In genomic region chr2:41962912-41963652, GRCh38 we compare ENCODE assay signal across 15 cellular contexts.
DNase-seq lines count a peak whose midpoint lies in the region; FAIRE-seq and TF ChIP-seq lines count a peak whose summit lies in the region.
"Had no signal": no experiment of that assay in that cellular context is flagged by ENCODE, and none has a peak within 500 bp of the region (broad histone marks: within the 10 kb centered on the region; RNA-seq: fewer than 3 reads in every experiment).

No MANE protein-coding gene starts in this region.

- H3K4me3 ChIP-seq in AG04450 (ENCODE audit: low read depth, low read length), result no peak overlapping the region
- H3K4me3 ChIP-seq in kidney (ENCODE audit: low read length in 2 of 2), result no peak overlapping the region

- peaks cover 5% of the 10 kb centered on the region for H3K27me3 Mint-ChIP-seq in progenitor cell of endocrine pancreas
- peaks cover 18% of the 10 kb centered on the region for H3K27me3 Mint-ChIP-seq in activated naive CD4-positive, alpha-beta T cell treated with anti-CD3 and anti-CD28 coated beads, Interleukin-2, amount 10 ng/mL, durations not matched to agents 7 days and 5 days
- peaks cover 0 to 7% (median 6%) of the 10 kb centered on the region in 3 donors for H3K27me3 Mint-ChIP-seq in CD14-positive monocyte (ENCODE audit: low read depth in 3 of 3)

- intact Hi-C loops in kidney (cut with DNase I), result loop anchor here (10.0 kb wide), 1 partner anchor 92 kb away; no protein-coding TSS in a partner anchor
- intact Hi-C loops in CD14-positive monocyte (cut with micrococcal nuclease), result no loop called here

- no peak overlapping the region for H3K4me3 Mint-ChIP-seq in progenitor cell of endocrine pancreas (ENCODE audit: low read depth)
- no peak overlapping the region for H3K4me3 Mint-ChIP-seq in activated naive CD4-positive, alpha-beta T cell treated with anti-CD3 and anti-CD28 coated beads, Interleukin-2, amount 10 ng/mL, durations not matched to agents 7 days and 5 days
- no peak overlapping the region for H3K4me3 Mint-ChIP-seq in CD14-positive monocyte
- H3K4me3 Mint-ChIP-seq: activated T-helper 1 cell treated with anti-CD3 and anti-CD28 coated beads, Interleukin-12 subunit alpha, Interleukin-12 subunit beta, Interleukin-2, Interleukin-4 antibody, amounts not matched to agents 30 ng/mL and 10 ng/mL and 1 ng/mL, durations not matched to agents 14 hours and 24 hours and 36 hours; immature natural killer cell; naive B cell had no signal

- TF ChIP-seq CTCF in AG04450 (IDR thresholded peaks at IDR 0.05; ENCODE audit: low read depth, low read length) (peak; percentile 45), VCaP (conservative IDR thresholded peaks at IDR 0.05) (no peak), kidney (IDR thresholded peaks at IDR 0.05; ENCODE audit: borderline replicate concordance, extremely low read depth, insufficient read depth) (no peak), progenitor cell of endocrine pancreas (IDR thresholded peaks at IDR 0.05; ENCODE audit: unreplicated experiment) (no peak), CD14-positive monocyte (IDR thresholded peaks at IDR 0.05) (no peak)

- H3K36me3 Mint-ChIP-seq in progenitor cell of endocrine pancreas (ENCODE audit: insufficient read depth), result no peaks in the 10 kb centered on the region
- no peaks in the 10 kb centered on the region for H3K36me3 Mint-ChIP-seq in activated naive CD4-positive, alpha-beta T cell treated with anti-CD3 and anti-CD28 coated beads, Interleukin-2, amount 10 ng/mL, durations not matched to agents 7 days and 5 days
- no peaks in the 10 kb centered on the region for H3K36me3 Mint-ChIP-seq in CD14-positive monocyte
- H3K36me3 Mint-ChIP-seq: immature natural killer cell, naive B cell had no signal

- no peak overlapping the region for H3K9ac ChIP-seq in kidney (ENCODE audit: low read length in 2 of 2)

- peaks cover 22% of the 10 kb centered on the region for H3K27me3 ChIP-seq in AG04450 (ENCODE audit: control insufficient read depth, insufficient read depth, low read length)

- DNase-seq in AG04450 (ENCODE audit: low read depth, low spot score) (no peak), kidney (no peak), progenitor cell of endocrine pancreas (ENCODE audit: low spot score, unreplicated experiment) (no peak), CD14-positive monocyte (ENCODE audit: low spot score) (no peak), C1 segment of cervical spinal cord (lab: John Stamatoyannopoulos, UW) (no peak), T1000 (lab: John Stamatoyannopoulos, UW) (no peak)
- no peak for DNase-seq in activated naive CD4-positive, alpha-beta T cell treated with anti-CD3 and anti-CD28 coated beads, Interleukin-2, amount 10 ng/mL, durations not matched to agents 7 days and 5 days
- DNase-seq: AML-193; effector CD4-positive, alpha-beta T cell; foreskin keratinocyte; immature natural killer cell; naive B cell; stimulated activated CD4-positive, alpha-beta T cell treated with anti-CD3 and anti-CD28 coated beads, Interleukin-12 subunit alpha, Interleukin-12 subunit beta, amount 100 ng/mL, for 4 hours had no signal

- POLR2A ChIA-PET in AG04450 (lab: Yijun Ruan, JAX), result no interaction called here

- no peaks in the 10 kb centered on the region for H3K36me3 ChIP-seq in kidney (ENCODE audit: control insufficient read depth in 1 of 2, insufficient read depth in 2 of 2, low read length in 2 of 2)

- H3K9me3 ChIP-seq in AG04450 (ENCODE audit: control insufficient read depth, insufficient read depth, low read length) (no peaks in the 10 kb centered on the region), kidney (ENCODE audit: control insufficient read depth in 1 of 2, low read length in 2 of 2) (no peaks in the 10 kb centered on the region)

- H3K27ac ChIP-seq in AG04450 (ENCODE audit: low read depth, low read length) (peak overlapping the region; percentile 12), VCaP (peak overlapping the region; percentile 43), kidney (ENCODE audit: low read depth in 2 of 2, low read length in 2 of 2) (peak overlapping the region; percentile 27 to 74)
- H3K27ac ChIP-seq: foreskin keratinocyte had no signal

- peaks cover 49% of the 10 kb centered on the region for H3K4me1 Mint-ChIP-seq in progenitor cell of endocrine pancreas (ENCODE audit: low read depth)
- H3K4me1 Mint-ChIP-seq in activated naive CD4-positive, alpha-beta T cell treated with anti-CD3 and anti-CD28 coated beads, Interleukin-2, amount 10 ng/mL, durations not matched to agents 7 days and 5 days, result no peaks in the 10 kb centered on the region
- H3K4me1 Mint-ChIP-seq in CD14-positive monocyte, result peaks cover 7% of the 10 kb centered on the region

- peak overlapping the region; percentile 86 for H3K27ac Mint-ChIP-seq in progenitor cell of endocrine pancreas
- H3K27ac Mint-ChIP-seq in activated naive CD4-positive, alpha-beta T cell treated with anti-CD3 and anti-CD28 coated beads, Interleukin-2, amount 10 ng/mL, durations not matched to agents 7 days and 5 days, result no peak overlapping the region
- H3K27ac Mint-ChIP-seq in CD14-positive monocyte, result no peak overlapping the region
- H3K27ac Mint-ChIP-seq: activated T-helper 1 cell treated with anti-CD3 and anti-CD28 coated beads, Interleukin-12 subunit alpha, Interleukin-12 subunit beta, Interleukin-2, Interleukin-4 antibody, amounts not matched to agents 30 ng/mL and 10 ng/mL and 1 ng/mL, durations not matched to agents 14 hours and 24 hours and 36 hours; immature natural killer cell had no signal

- FAIRE-seq in kidney (lab: Jason Lieb, UNC), result no peak

- no peaks in the 10 kb centered on the region for H3K9me3 Mint-ChIP-seq in progenitor cell of endocrine pancreas (ENCODE audit: low read depth)
- no peaks in the 10 kb centered on the region for H3K9me3 Mint-ChIP-seq in activated naive CD4-positive, alpha-beta T cell treated with anti-CD3 and anti-CD28 coated beads, Interleukin-2, amount 10 ng/mL, durations not matched to agents 7 days and 5 days
- H3K9me3 Mint-ChIP-seq in CD14-positive monocyte, result peaks cover 0 to 2% (median 0%) of the 10 kb centered on the region in 7 donors
- H3K9me3 Mint-ChIP-seq: activated T-helper 1 cell treated with anti-CD3 and anti-CD28 coated beads, Interleukin-12 subunit alpha, Interleukin-12 subunit beta, Interleukin-2, Interleukin-4 antibody, amounts not matched to agents 30 ng/mL and 10 ng/mL and 1 ng/mL, durations not matched to agents 14 hours and 24 hours and 36 hours; immature natural killer cell had no signal

- CTCF ChIA-PET in AG04450 (lab: Charles Lee), result interaction anchor here (0.5 to 2.5 kb wide), 6 partner anchors 19 to 152 kb away, joined by 3 to 18 read pairs (median 4); no protein-coding TSS in a partner anchor
- CTCF ChIA-PET in activated naive CD4-positive, alpha-beta T cell treated with anti-CD3 and anti-CD28 coated beads, Interleukin-2, amount 10 ng/mL, durations not matched to agents 7 days and 5 days (lab: Charles Lee), result no interaction called here

- H3K4me1 ChIP-seq in kidney (ENCODE audit: control insufficient read depth in 1 of 2, insufficient read depth in 1 of 2, low read depth in 1 of 2, low read length in 2 of 2), result peaks cover 26 to 28% of the 10 kb centered on the region in 2 donors
- H3K4me1 ChIP-seq: foreskin keratinocyte had no signal
